In genomic region chr13:98495627-98496238, GRCh38 we compare ENCODE assay signal across 8 cellular contexts.
A peak's percentile ranks its signal among the peaks of the same experiment; 100 is the strongest.
DNase-seq lines count a peak whose midpoint lies in the region; ATAC-seq and TF ChIP-seq lines count a peak whose summit lies in the region.

No MANE protein-coding gene starts in this region.

- DNase-seq in PC-9 (no peak), epithelial cell of prostate (ENCODE audit: low read depth, low spot score) (no peak), thyroid gland (no peak), NCI-H1105 (lab: John Stamatoyannopoulos, UW) (no peak)

- no peaks in the 10 kb centered on the region for H3K9me3 ChIP-seq in PC-9 (ENCODE audit: insufficient read depth, low read depth)
- H3K9me3 ChIP-seq in mesodermal cell (ENCODE audit: control insufficient read depth, low read length) = no peaks in the 10 kb centered on the region
- H3K9me3 ChIP-seq in thyroid gland = no peaks in the 10 kb centered on the region

- intact Hi-C loops in PC-9 (cut with micrococcal nuclease; ENCODE audit: unreplicated experiment) = no loop called here
- intact Hi-C loops in thyroid gland (cut with DNase I) = no loop called here

- H2AFZ ChIP-seq in PC-9 = no peak overlapping the region

- TF ChIP-seq CTCF in PC-9 (conservative IDR thresholded peaks at IDR 0.05) (no peak), thyroid gland (IDR thresholded peaks at IDR 0.05) (no peak)

- WGBS in mesodermal cell (ENCODE audit: insufficient coverage in 2 of 2), 2 experiments = 83 to 87% methylated on average over 7 to 10 of the region's 11 CpGs
- WGBS in thyroid gland, 2 donors = 65 to 66% methylated on average over 10 to 11 of the region's 11 CpGs

- H3K9me2 ChIP-seq in PC-9 (ENCODE audit: insufficient read depth) = no peaks in the 10 kb centered on the region

- H3K79me2 ChIP-seq in PC-9 (ENCODE audit: low read depth) = peaks cover 93% of the 10 kb centered on the region

- ATAC-seq in HG03469 (IDR thresholded peaks at IDR 0.05; ENCODE audit: unreplicated experiment) (no peak), GM18502 (IDR thresholded peaks at IDR 0.05; ENCODE audit: poor library complexity, unreplicated experiment) (no peak), HG03097 (IDR thresholded peaks at IDR 0.05; ENCODE audit: low FRiP score, unreplicated experiment) (no peak)

- POLR2A ChIA-PET in PC-9 (lab: Charles Lee; ENCODE audit: unreplicated experiment) = no interaction called here

- H3K4me2 ChIP-seq in PC-9 = no peak overlapping the region

- H3K27ac ChIP-seq in PC-9 (peak overlapping the region; percentile 30; the same call in 1 of the 2 replicates), epithelial cell of prostate (peak overlapping the region; percentile 24), mesodermal cell (ENCODE audit: low read depth, low read length, severe bottlenecking) (peak overlapping the region; percentile 16), thyroid gland (peak overlapping the region; percentile 61 to 84 (median 77))

- peaks cover 33% of the 10 kb centered on the region for H3F3A ChIP-seq in PC-9 (ENCODE audit: insufficient read depth, low read depth)

- H3K4me3 ChIP-seq in PC-9 (no peak overlapping the region), mesodermal cell (ENCODE audit: extremely low read depth, insufficient read depth, low read length, poor library complexity, severe bottlenecking) (no peak overlapping the region), thyroid gland (replicated peaks in 1 of 3) (no peak overlapping the region)

- H3K27me3 ChIP-seq in PC-9 (ENCODE audit: insufficient read depth, low read depth) (no peaks in the 10 kb centered on the region), thyroid gland (no peaks in the 10 kb centered on the region)

- H4K20me1 ChIP-seq in PC-9 (ENCODE audit: insufficient read depth) = no peaks in the 10 kb centered on the region; the same call in none of the 2 replicates

- BruUV-seq in PC-9 (replicated peaks; lab: Mats Ljungman, UMichigan) = no TSS peak

- no peak for TF ChIP-seq POLR2A in thyroid gland (IDR thresholded peaks at IDR 0.05)

- H3K36me3 ChIP-seq in PC-9 (ENCODE audit: low read depth) = peaks cover 11% of the 10 kb centered on the region
- peaks cover 23% of the 10 kb centered on the region for H3K36me3 ChIP-seq in mesodermal cell (ENCODE audit: control insufficient read depth, insufficient read depth, low read length)
- H3K36me3 ChIP-seq in thyroid gland = no peaks in the 10 kb centered on the region

- peaks cover 7% of the 10 kb centered on the region; the same call in 1 of the 2 replicates for H3K4me1 ChIP-seq in PC-9 (replicated peaks; ENCODE audit: insufficient read depth)
- H3K4me1 ChIP-seq in mesodermal cell (ENCODE audit: control insufficient read depth, insufficient read depth, low read length, poor library complexity, severe bottlenecking) = peaks cover 3% of the 10 kb centered on the region
- H3K4me1 ChIP-seq in thyroid gland = peaks cover 32 to 65% of the 10 kb centered on the region in 2 donors

- CTCF ChIA-PET in PC-9 (lab: Charles Lee) = no interaction called here

Comparison
In these comparisons a context has a peak if more than half of its experiments do, and no peak if none do; other contexts are left out.
1. H3K27ac ChIP-seq: peak in every context shown above with its lines; median percentile 77 in thyroid gland; 30 in PC-9; 24 in epithelial cell of prostate; 16 in mesodermal cell.